ENCODE assay signal across 10 cellular contexts in genomic region chr12:1443421-1444141, GRCh38.
A peak's percentile ranks its signal among the peaks of the same experiment; 100 is the strongest.
DNase-seq lines count a peak whose midpoint lies in the region; ATAC-seq and TF ChIP-seq lines count a peak whose summit lies in the region.
"Had no signal": no experiment of that assay in that cellular context is flagged by ENCODE, and none has a peak within 500 bp of the region (broad histone marks: within the 10 kb centered on the region; RNA-seq: fewer than 3 reads in every experiment).

No MANE protein-coding gene starts in this region.

- no peaks in the 10 kb centered on the region for H3K27me3 ChIP-seq in AG04450 (ENCODE audit: control insufficient read depth, insufficient read depth, low read length)
- H3K27me3 ChIP-seq: right lobe of liver had no signal

- CTCF ChIA-PET in AG04450 (lab: Charles Lee) = interaction anchor here (1.5 kb wide), 1 partner anchor 140 kb away, joined by 4 read pairs; no protein-coding TSS in a partner anchor

- no peak for ATAC-seq in GM21515 (IDR thresholded peaks at IDR 0.05; ENCODE audit: unreplicated experiment)
- no peak for ATAC-seq in HG02981 (IDR thresholded peaks at IDR 0.05; ENCODE audit: unreplicated experiment)
- ATAC-seq: right lobe of liver had no signal

- peak overlapping the region; percentile 72 for H3K27ac ChIP-seq in AG04450 (ENCODE audit: low read depth, low read length)
- H3K27ac ChIP-seq: right lobe of liver had no signal

- POLR2A ChIA-PET in AG04450 (lab: Yijun Ruan, JAX) = interaction anchor here (0.5 to 0.9 kb wide), 2 partner anchors 31 to 136 kb away, joined by 3 read pairs; no protein-coding TSS in a partner anchor

- TF ChIP-seq CTCF in AG04450 (IDR thresholded peaks at IDR 0.05; ENCODE audit: low read depth, low read length) = no peak
- no peak for TF ChIP-seq CTCF in epithelial cell of esophagus (IDR thresholded peaks at IDR 0.05; ENCODE audit: insufficient read depth, low read depth, low read length, missing control alignments)

- DNase-seq in AG04450 (ENCODE audit: low read depth, low spot score) (peak; percentile 69), NCI-H446 treated with DMSO at 0.1 percent for 48 hours (lab: John Stamatoyannopoulos, UW) (peak; percentile 24), epithelial cell of esophagus (ENCODE audit: low read depth) (peak; percentile 25), myocyte (ENCODE audit: low read depth) (peak; percentile 72), germinal center (ENCODE audit: low spot score) (no peak)
- DNase-seq in activated naive CD4-positive, alpha-beta T cell (lab: John Stamatoyannopoulos, UW) = no peak
- DNase-seq: effector CD8-positive, alpha-beta T cell; right lobe of liver had no signal

- no peaks in the 10 kb centered on the region for H3K9me3 ChIP-seq in AG04450 (ENCODE audit: control insufficient read depth, insufficient read depth, low read length)
- H3K9me3 ChIP-seq: right lobe of liver had no signal

- H3K4me3 ChIP-seq in AG04450 (ENCODE audit: low read depth, low read length) (peak overlapping the region; percentile 18; the same call in 1 of the 2 replicates), epithelial cell of esophagus (ENCODE audit: low read length) (no peak overlapping the region)
- H3K4me3 ChIP-seq: right lobe of liver had no signal

Comparison
In these comparisons a context has a peak if more than half of its experiments do, and no peak if none do; other contexts are left out.
1. DNase-seq: peak in AG04450 (single experiment), NCI-H446 treated with DMSO at 0.1 percent for 48 hours (single experiment), epithelial cell of esophagus (single experiment) and myocyte (single experiment); none in activated naive CD4-positive, alpha-beta T cell (0 of 4) and germinal center (single experiment).